ENCODE assay signal across 8 cellular contexts in the genomic region with DNA sequence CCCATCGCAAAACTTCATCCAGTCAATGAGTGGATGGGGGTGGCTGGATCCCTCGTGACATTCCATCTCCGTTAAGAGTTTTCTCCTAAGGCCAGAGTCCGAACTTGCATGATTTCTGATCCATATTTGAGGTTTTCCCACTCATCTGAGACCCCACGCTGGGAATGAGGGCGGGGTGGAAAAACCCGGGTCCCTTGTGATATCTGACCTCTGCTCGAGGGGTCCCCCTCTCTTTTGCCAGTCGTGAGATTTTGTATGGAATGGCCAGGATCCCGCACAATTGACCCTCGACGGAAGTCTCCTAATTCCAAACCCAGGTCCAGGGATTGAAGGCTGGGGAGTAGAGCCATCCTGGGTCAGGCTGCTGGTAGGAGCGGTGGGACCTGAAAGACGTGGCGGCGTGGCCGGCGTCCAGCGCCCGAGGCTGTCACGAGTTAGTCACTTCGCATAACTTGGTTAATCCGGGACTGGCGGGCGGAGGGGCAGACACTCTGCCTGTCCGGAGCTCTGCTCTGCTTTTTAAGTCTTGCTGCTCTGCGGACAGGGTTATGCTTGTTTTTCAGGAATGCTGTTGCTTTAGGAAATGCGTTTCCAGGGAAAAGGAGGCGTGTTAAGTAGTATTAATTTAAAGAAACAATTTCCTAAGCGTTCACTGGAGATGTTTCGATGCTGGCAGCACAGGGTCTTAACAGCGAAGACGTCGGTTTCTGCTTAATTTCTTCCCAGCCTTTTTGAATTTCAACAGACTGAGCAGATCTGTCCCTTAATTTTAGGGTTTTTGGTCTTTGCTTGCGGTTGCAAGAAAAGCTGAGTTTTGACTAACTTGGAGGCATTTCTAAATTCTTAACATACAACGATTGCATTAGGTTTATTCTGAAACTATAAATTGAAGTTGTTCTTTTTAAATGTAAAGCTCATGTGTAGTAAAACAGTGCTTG. TPM values are rescaled to one million over a fixed set of nuclear protein-coding genes. Genes with fewer than 3 reads are reported as not detected.
DNase-seq lines count a peak whose midpoint lies in the region; ATAC-seq and TF ChIP-seq lines count a peak whose summit lies in the region.

No MANE protein-coding gene starts in this region.

- no peaks in the 10 kb centered on the region for H3K36me3 ChIP-seq in IMR-90 (ENCODE audit: control insufficient read depth, insufficient read depth, low read length)

- H3K27me3 Mint-ChIP-seq in dendritic cell treated with granulocyte-macrophage colony-stimulating factor and Interleukin-4, amounts not matched to agents 40 ng/mL and 50 ng/mL, for 4 days, result no peaks in the 10 kb centered on the region

- H3K14ac ChIP-seq in IMR-90 (replicated peaks; ENCODE audit: low read depth, low read length), result peak overlapping the region; percentile 84

- intact Hi-C loops in IMR-90 (cut with micrococcal nuclease), result no loop called here
- intact Hi-C loops in dendritic cell treated with granulocyte-macrophage colony-stimulating factor and Interleukin-4, amounts not matched to agents 40 ng/mL and 50 ng/mL, for 4 days (cut with micrococcal nuclease), result no loop called here

- ATAC-seq in IMR-90 (ENCODE audit: low read depth) (peak; percentile 61), HG03097 (IDR thresholded peaks at IDR 0.05; ENCODE audit: low FRiP score, unreplicated experiment) (no peak)

- peaks cover 10% of the 10 kb centered on the region; the same call in 1 of the 2 replicates for H3K4me1 ChIP-seq in IMR-90 (ENCODE audit: control insufficient read depth, insufficient read depth, low read length)

- H3K23ac ChIP-seq in IMR-90 (ENCODE audit: low read depth, low read length), result peak overlapping the region; percentile 91

- H2AFZ ChIP-seq in IMR-90 (replicated peaks; ENCODE audit: low read length, poor library complexity), result peak overlapping the region; percentile 99

- peak overlapping the region; percentile 81 for H3K27ac ChIP-seq in IMR-90 (ENCODE audit: insufficient read depth, low read length)

- dilution Hi-C loops in IMR-90 (cut with HindIII; ENCODE audit: low sequenced_read_pairs, unreplicated experiment), result no loop called here

- peaks cover 47% of the 10 kb centered on the region for H4K20me1 ChIP-seq in IMR-90 (ENCODE audit: insufficient read depth, low read length)

- no peak for TF ChIP-seq CTCF in IMR-90 (conservative IDR thresholded peaks at IDR 0.05; ENCODE audit: low read depth, low read length)

- H3K36me3 Mint-ChIP-seq in dendritic cell treated with granulocyte-macrophage colony-stimulating factor and Interleukin-4, amounts not matched to agents 40 ng/mL and 50 ng/mL, for 4 days (ENCODE audit: low read depth), result peaks cover 19% of the 10 kb centered on the region

- H3K56ac ChIP-seq in IMR-90 (ENCODE audit: extremely low read depth, insufficient read depth, low read length), result peak overlapping the region; percentile 80; the same call in 1 of the 2 replicates

- DNase-seq in AG08396 (ENCODE audit: low spot score) (peak; percentile 87), IMR-90 (peak; percentile 81), left kidney (ENCODE audit: low read depth, low spot score) (peak; percentile 78)
- peak; percentile 16 for DNase-seq in activated CD4-positive, CD25-positive, alpha-beta regulatory T cell treated with anti-CD3 and anti-CD28 coated beads, Interleukin-2, amount 50 U/mL, for 16 hours (ENCODE audit: low read depth, low spot score)
- peak; percentile 34 to 37 for DNase-seq in stimulated activated CD4-positive, alpha-beta T cell treated with anti-CD3 and anti-CD28 coated beads, Interleukin-2, amount 100 ng/mL, for 48 hours

- in situ Hi-C loops in GM18951 (cut with MboI; ENCODE audit: low sequenced_read_pairs, unreplicated experiment), result no loop called here
- in situ Hi-C loops in IMR-90 (cut with MboI; ENCODE audit: low sequenced_read_pairs), result no loop called here

- WGBS in IMR-90 (ENCODE audit: extremely low coverage in 2 of 2, insufficient read length in 1 of 2), 2 experiments, result 0% methylated on average over 12 of the region's 36 CpGs; no CpG with 5 or more reads in 1 of the 2 experiments

- H3K4me3 ChIP-seq in IMR-90 (ENCODE audit: insufficient read depth, low read depth, low read length), result peak overlapping the region; percentile 64

- peak overlapping the region; percentile 10; the same call in 1 of the 2 replicates for H2AK5ac ChIP-seq in IMR-90 (ENCODE audit: low read depth, low read length)

- BruUV-seq in IMR-90 (replicated peaks; lab: Mats Ljungman, UMichigan), result TSS peak; percentile 29

- no peaks in the 10 kb centered on the region for H3K27me3 ChIP-seq in IMR-90 (ENCODE audit: control insufficient read depth, insufficient read depth, low read length)

- 0 out of 2 replicates have a peak, but pooled peaks have one; percentile 13 for TF ChIP-seq RAD21 in IMR-90 (IDR thresholded peaks at IDR 0.05; ENCODE audit: low read length)

- peak overlapping the region; percentile 89 for H3K4ac ChIP-seq in IMR-90 (ENCODE audit: low read depth, low read length)

- H3K4me2 ChIP-seq in IMR-90 (ENCODE audit: low read depth, low read length), result peak overlapping the region; percentile 61

- CTCF ChIA-PET in IMR-90 (lab: Yijun Ruan, JAX), result interaction anchor here (1.2 kb wide), 1 partner anchor 9 kb away, joined by 3 read pairs; no protein-coding TSS in a partner anchor

- peak overlapping the region; percentile 79 for H3K9ac ChIP-seq in IMR-90 (ENCODE audit: low read depth, low read length)

- peak; percentile 21 for TF ChIP-seq POLR2A in GM18951 (IDR thresholded peaks at IDR 0.05; ENCODE audit: extremely low read depth, insufficient read depth, insufficient read length)
- peak; percentile 83 for TF ChIP-seq POLR2A in IMR-90 (IDR thresholded peaks at IDR 0.05; ENCODE audit: low read depth, low read length)

- H3K4me3 Mint-ChIP-seq in dendritic cell treated with granulocyte-macrophage colony-stimulating factor and Interleukin-4, amounts not matched to agents 40 ng/mL and 50 ng/mL, for 4 days, result peak overlapping the region; percentile 91

- H4K8ac ChIP-seq in IMR-90 (ENCODE audit: low read depth in 2 of 2, low read length in 2 of 2), result peak overlapping the region; percentile 38 to 100; a peak in 3 of 4 replicates

- no peaks in the 10 kb centered on the region for H3K9me3 Mint-ChIP-seq in dendritic cell treated with granulocyte-macrophage colony-stimulating factor and Interleukin-4, amounts not matched to agents 40 ng/mL and 50 ng/mL, for 4 days

- no peak overlapping the region; the same call in 2 of the 3 replicates for H2BK15ac ChIP-seq in IMR-90 (ENCODE audit: low read depth, low read length)

- peaks cover 15% of the 10 kb centered on the region for H3K9me1 ChIP-seq in IMR-90 (ENCODE audit: insufficient read depth, low read length)

- peak overlapping the region; percentile 95 for H2AK9ac ChIP-seq in IMR-90 (replicated peaks; ENCODE audit: low read depth, low read length, poor library complexity)

- H3K27ac Mint-ChIP-seq in dendritic cell treated with granulocyte-macrophage colony-stimulating factor and Interleukin-4, amounts not matched to agents 40 ng/mL and 50 ng/mL, for 4 days, result peak overlapping the region; percentile 92

- H4K91ac ChIP-seq in IMR-90 (ENCODE audit: insufficient read depth, low read depth, low read length), result peak overlapping the region; percentile 87

- H2BK20ac ChIP-seq in IMR-90 (ENCODE audit: low read depth, low read length), result peak overlapping the region; percentile 29; the same call in 1 of the 2 replicates

- POLR2A ChIA-PET in IMR-90 (lab: Charles Lee; ENCODE audit: unreplicated experiment), result no interaction called here

- H3K18ac ChIP-seq in IMR-90 (ENCODE audit: low read depth, low read length), result peak overlapping the region; percentile 34; the same call in 1 of the 2 replicates

- peak overlapping the region; percentile 82 for H2BK120ac ChIP-seq in IMR-90 (ENCODE audit: low read depth, low read length)

- no peaks in the 10 kb centered on the region for H3K9me3 ChIP-seq in IMR-90 (ENCODE audit: control insufficient read depth, insufficient read depth, low read length)

- H4K5ac ChIP-seq in IMR-90 (ENCODE audit: low read depth, low read length), result peak overlapping the region; percentile 32

- peaks cover 8 to 57% of the 10 kb centered on the region in 2 experiments for H3K79me1 ChIP-seq in IMR-90 (ENCODE audit: low read depth in 1 of 2, low read length in 2 of 2)

- peak overlapping the region; percentile 73 for H2BK5ac ChIP-seq in IMR-90 (ENCODE audit: low read depth, low read length, poor library complexity, severe bottlenecking)

- H3K4me1 Mint-ChIP-seq in dendritic cell treated with granulocyte-macrophage colony-stimulating factor and Interleukin-4, amounts not matched to agents 40 ng/mL and 50 ng/mL, for 4 days (ENCODE audit: low read depth), result peaks cover 36% of the 10 kb centered on the region

TF ChIP-seq in IMR-90, 13 proteins besides CTCF, POLR2A, EP300 and RAD21 (continues in another document):
- TF ChIP-seq RFX5 (IDR thresholded peaks at IDR 0.05; ENCODE audit: low read depth, low read length), result no peak
- no peak for TF ChIP-seq NFE2L2 (IDR thresholded peaks at IDR 0.05; ENCODE audit: low read depth, low read length)
- peak; percentile 69 for TF ChIP-seq BHLHE40 (IDR thresholded peaks at IDR 0.05; ENCODE audit: low read depth, low read length)
- TF ChIP-seq RCOR1 (IDR thresholded peaks at IDR 0.05; ENCODE audit: insufficient replicate concordance, low read length), result no peak
- 0 out of 2 replicates have a peak, but pooled peaks have one; percentile 29 for TF ChIP-seq FOS (IDR thresholded peaks at IDR 0.05; ENCODE audit: low read depth, low read length)
- TF ChIP-seq CHD1 (IDR thresholded peaks at IDR 0.05; ENCODE audit: low read depth, low read length), result 0 out of 2 replicates have a peak, but pooled peaks have one; percentile 28
- peak; percentile 86; the same call in 1 of the 2 replicates for TF ChIP-seq MXI1 (IDR thresholded peaks at IDR 0.05; ENCODE audit: borderline replicate concordance, low read depth, low read length)
- TF ChIP-seq SMC3 (IDR thresholded peaks at IDR 0.05; ENCODE audit: low read depth, low read length), result no peak
- TF ChIP-seq, protein P1, sequence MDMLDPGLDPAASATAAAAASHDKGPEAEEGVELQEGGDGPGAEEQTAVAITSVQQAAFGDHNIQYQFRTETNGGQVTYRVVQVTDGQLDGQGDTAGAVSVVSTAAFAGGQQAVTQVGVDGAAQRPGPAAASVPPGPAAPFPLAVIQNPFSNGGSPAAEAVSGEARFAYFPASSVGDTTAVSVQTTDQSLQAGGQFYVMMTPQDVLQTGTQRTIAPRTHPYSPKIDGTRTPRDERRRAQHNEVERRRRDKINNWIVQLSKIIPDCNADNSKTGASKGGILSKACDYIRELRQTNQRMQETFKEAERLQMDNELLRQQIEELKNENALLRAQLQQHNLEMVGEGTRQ (IDR thresholded peaks at IDR 0.05; ENCODE audit: low read depth, low read length), result no peak
- TF ChIP-seq MAFK (IDR thresholded peaks at IDR 0.05; ENCODE audit: low read depth, low read length), result no peak
- TF ChIP-seq MAZ (IDR thresholded peaks at IDR 0.05; ENCODE audit: borderline replicate concordance, low read depth, low read length), result no peak

RNA-seq across cellular contexts. Expression of a gene that starts 1.0 kb away (rescaled TPM):
- 51.1 and 70.0 TPM in 2 replicates for total RNA-seq in IMR-90 (2012; rRNA removed)
- polyA plus RNA-seq in IMR-90 (2012; rRNA removed), result 14.4 and 16.9 TPM in 2 replicates
- polyA plus RNA-seq in IMR-90 (2012; cell fraction: cytosol; rRNA removed), result 3.6 and 3.9 TPM in 2 replicates
- polyA plus RNA-seq in IMR-90 (2012; cell fraction: nucleus; rRNA removed; ENCODE audit: low replicate concordance), result 3.3 and 7.7 TPM in 2 replicates

Comparison
In these comparisons a context has a peak if more than half of its experiments do, and no peak if none do; other contexts are left out.
1. DNase-seq: peak in every context shown above with its lines; median percentile 87 in AG08396; 81 in IMR-90; 78 in left kidney; 36 in stimulated activated CD4-positive, alpha-beta T cell treated with anti-CD3 and anti-CD28 coated beads, Interleukin-2, amount 100 ng/mL, for 48 hours; 16 in activated CD4-positive, CD25-positive, alpha-beta regulatory T cell treated with anti-CD3 and anti-CD28 coated beads, Interleukin-2, amount 50 U/mL, for 16 hours.